Comparison of ENCODE assay signal across 14 cellular contexts in genomic region chr2:126796931-126797621, GRCh38.
"Had no signal": no experiment of that assay in that cellular context is flagged by ENCODE, and none has a peak within 500 bp of the region (broad histone marks: within the 10 kb centered on the region; RNA-seq: fewer than 3 reads in every experiment).

No MANE protein-coding gene starts in this region.

- H3K4me2 ChIP-seq: neural progenitor cell had no signal

- H3K4me1 Mint-ChIP-seq: activated naive CD4-positive, alpha-beta T cell treated with anti-CD3 and anti-CD28 coated beads, Interleukin-2, amount 50 U/mL, for 24 hours; stimulated activated naive B cell treated with anti-CD40 and anti-IgM and Interleukin-4, amounts not matched to agents 10 μg/mL and 1 μg/mL and 100 μg/mL, for 72 hours had no signal

- H3K9me3 Mint-ChIP-seq: activated naive CD4-positive, alpha-beta T cell treated with anti-CD3 and anti-CD28 coated beads, Interleukin-2, amount 50 U/mL, for 24 hours; activated T-cell treated with anti-CD3 and anti-CD28 coated beads, Interleukin-2, amount 50 U/mL, for 4 hours had no signal

- H3K4me3 ChIP-seq: adrenal gland, cardiac muscle cell, neural progenitor cell, pancreas, upper lobe of left lung had no signal

- H3K9ac ChIP-seq: neural progenitor cell had no signal

- ATAC-seq: activated T-cell treated with anti-CD3 and anti-CD28 coated beads, Interleukin-2, amount 50 U/mL, for 4 hours; esophagus mucosa; pancreas; stimulated activated naive B cell treated with anti-CD40 and anti-IgM and Interleukin-4, amounts not matched to agents 10 μg/mL and 1 μg/mL and 100 μg/mL, for 72 hours had no signal

- H3K27ac ChIP-seq: adrenal gland, cardiac muscle cell, neural progenitor cell, pancreas, upper lobe of left lung had no signal

- H2AFZ ChIP-seq: neural progenitor cell had no signal

- H3K9me3 ChIP-seq: adrenal gland, pancreas, upper lobe of left lung had no signal

- H3K36me3 ChIP-seq: adrenal gland, cardiac muscle cell, neural progenitor cell, pancreas, upper lobe of left lung had no signal

- H3K27me3 ChIP-seq: adrenal gland, cardiac muscle cell, neural progenitor cell, pancreas, upper lobe of left lung had no signal

- H3K27ac Mint-ChIP-seq: activated naive CD4-positive, alpha-beta T cell treated with anti-CD3 and anti-CD28 coated beads, Interleukin-2, amount 50 U/mL, for 24 hours; neural progenitor cell; stimulated activated naive B cell treated with anti-CD40 and anti-IgM and Interleukin-4, amounts not matched to agents 10 μg/mL and 1 μg/mL and 100 μg/mL, for 72 hours had no signal

- H3K36me3 Mint-ChIP-seq: activated naive CD4-positive, alpha-beta T cell treated with anti-CD3 and anti-CD28 coated beads, Interleukin-2, amount 50 U/mL, for 24 hours; neural progenitor cell; stimulated activated naive B cell treated with anti-CD40 and anti-IgM and Interleukin-4, amounts not matched to agents 10 μg/mL and 1 μg/mL and 100 μg/mL, for 72 hours had no signal

- H3K4me1 ChIP-seq: adrenal gland, pancreas, upper lobe of left lung had no signal

- DNase-seq: activated CD4-positive, alpha-beta T cell treated with anti-CD3 and anti-CD28 coated beads, Interleukin-2, amount 50 U/mL, for 1 hour; activated effector memory CD4-positive, alpha-beta T cell treated with Interleukin-2 at 50 U/mL for 16 hours; activated T-cell treated with anti-CD3 and anti-CD28 coated beads, Interleukin-2, amount 50 U/mL, for 4 hours; midbrain; pancreas; stimulated activated CD4-positive, alpha-beta T cell treated with anti-CD3 and anti-CD28 coated beads, Interleukin-2, amount 100 ng/mL, for 48 hours; stimulated activated naive B cell treated with anti-CD40 and anti-IgM and Interleukin-4, amounts not matched to agents 10 μg/mL and 1 μg/mL and 100 μg/mL, for 72 hours; SW 1271; upper lobe of left lung had no signal

- H3K4me3 Mint-ChIP-seq: activated naive CD4-positive, alpha-beta T cell treated with anti-CD3 and anti-CD28 coated beads, Interleukin-2, amount 50 U/mL, for 24 hours; activated T-cell treated with anti-CD3 and anti-CD28 coated beads, Interleukin-2, amount 50 U/mL, for 4 hours; neural progenitor cell; stimulated activated naive B cell treated with anti-CD40 and anti-IgM and Interleukin-4, amounts not matched to agents 10 μg/mL and 1 μg/mL and 100 μg/mL, for 72 hours had no signal
